ENCODE assay signal across 1 cellular context in genomic region chr11:64341851-64342791, GRCh38.
TF ChIP-seq lines count a peak whose summit lies in the region.

No MANE protein-coding gene starts in this region.

TF ChIP-seq in A549, 52 proteins besides CTCF, POLR2A, EP300 and RAD21 (continued from another document):
- TF ChIP-seq MAX (IDR thresholded peaks at IDR 0.05) (peak; percentile 63), ZFP36 (IDR thresholded peaks at IDR 0.05; ENCODE audit: borderline replicate concordance, partially characterized antibody) (no peak), RFX5 (IDR thresholded peaks at IDR 0.05) (no peak), BCL3 (IDR thresholded peaks at IDR 0.05) (0 out of 3 replicates have a peak, but pooled peaks have one; percentile 40)
